In genomic region chr1:109989656-109990653, GRCh38 we compare ENCODE assay signal across 13 cellular contexts. TPM values are rescaled to one million over a fixed set of nuclear protein-coding genes. Genes with fewer than 3 reads are reported as not detected.
A peak's percentile ranks its signal among the peaks of the same experiment; 100 is the strongest.
DNase-seq lines count a peak whose midpoint lies in the region; ATAC-seq and TF ChIP-seq lines count a peak whose summit lies in the region.
"Had no signal": no experiment of that assay in that cellular context is flagged by ENCODE, and none has a peak within 500 bp of the region (broad histone marks: within the 10 kb centered on the region; RNA-seq: fewer than 3 reads in every experiment).

No MANE protein-coding gene starts in this region.

- TF ChIP-seq CTCF in HEK293 (tag by site-specific recombination; IDR thresholded peaks at IDR 0.05) (no peak), esophagus muscularis mucosa (IDR thresholded peaks at IDR 0.05) (no peak), GM13976 (IDR thresholded peaks at IDR 0.05; ENCODE audit: borderline replicate concordance, control extremely low read depth, extremely low read depth, insufficient read depth, missing control alignments) (no peak), Peyer's patch (IDR thresholded peaks at IDR 0.05) (no peak)

- no peak for ATAC-seq in GM19324 (IDR thresholded peaks at IDR 0.05; ENCODE audit: low FRiP score, unreplicated experiment)

- POLR2A ChIA-PET in HEK293 (lab: Yijun Ruan, JAX): no interaction called here

- H3K36me3 ChIP-seq in HEK293 (ENCODE audit: control insufficient read depth in 2 of 2, insufficient read depth in 1 of 2, low read length in 2 of 2) (peaks cover 0 to 27% of the 10 kb centered on the region in 2 experiments; a peak in 1 of 3 replicates), esophagus muscularis mucosa (no peaks in the 10 kb centered on the region), Peyer's patch (peaks cover 0 to 7% (median 0%) of the 10 kb centered on the region in 3 donors)

- no peaks in the 10 kb centered on the region for H3K27me3 ChIP-seq in esophagus muscularis mucosa
- no peaks in the 10 kb centered on the region for H3K27me3 ChIP-seq in Peyer's patch

- no peak overlapping the region for H3K27ac ChIP-seq in HEK293 (ENCODE audit: extremely low read depth, low read depth, low read length)
- peak overlapping the region in 3 of 4 donors; percentile 5 to 48 (median 7) for H3K27ac ChIP-seq in esophagus muscularis mucosa (replicated peaks in 1 of 4)
- no peak overlapping the region for H3K27ac ChIP-seq in Peyer's patch

- no peak for TF ChIP-seq EP300 in esophagus muscularis mucosa (IDR thresholded peaks at IDR 0.05)

- H3K4me1 ChIP-seq in HEK293 (ENCODE audit: control insufficient read depth, insufficient read depth, low read length): 0 out of 2 replicates have a peak, but pooled peaks cover 3% of the 10 kb centered on the region
- H3K4me1 ChIP-seq in esophagus muscularis mucosa: peaks cover 68 to 95% (median 91%) of the 10 kb centered on the region in 4 donors
- peaks cover 0 to 69% (median 9%) of the 10 kb centered on the region in 4 donors for H3K4me1 ChIP-seq in Peyer's patch

- H3K9me3 ChIP-seq in HEK293 (ENCODE audit: control insufficient read depth, insufficient read depth, low read depth, low read length): no peaks in the 10 kb centered on the region
- H3K9me3 ChIP-seq in esophagus muscularis mucosa: no peaks in the 10 kb centered on the region
- H3K9me3 ChIP-seq in Peyer's patch: no peaks in the 10 kb centered on the region

- no peak for TF ChIP-seq POLR2A in esophagus muscularis mucosa (IDR thresholded peaks at IDR 0.05; ENCODE audit: low read depth)
- no peak for TF ChIP-seq POLR2A in Peyer's patch (IDR thresholded peaks at IDR 0.05)

- CTCF ChIA-PET in HEK293 (lab: Yijun Ruan, JAX): interaction anchor here (0.7 to 1.0 kb wide), 3 partner anchors 213 to 444 kb away, joined by 3 to 4 read pairs (median 4); no protein-coding TSS in a partner anchor

- in situ Hi-C loops in GM13976 (cut with MboI; ENCODE audit: low sequenced_read_pairs, unreplicated experiment): loop anchor here (5.0 to 10.0 kb wide), 2 partner anchors 213 to 445 kb away; partner anchors contain the start of gene GNAI3

- H3K4me3 ChIP-seq in HEK293 (ENCODE audit: low read depth, low read length) (no peak overlapping the region), esophagus muscularis mucosa (no peak overlapping the region), Peyer's patch (no peak overlapping the region)

- DNase-seq in OCI-M1 (lab: John Stamatoyannopoulos, UW) (peak; percentile 70), esophagus muscularis mucosa (ENCODE audit: extremely low spot score) (no peak), pons (ENCODE audit: low spot score) (peak; percentile 65), GM13976 (ENCODE audit: low spot score) (no peak), Peyer's patch (no peak)
- DNase-seq in activated effector memory CD4-positive, alpha-beta T cell treated with Interleukin-2 at 50 U/mL for 16 hours: no peak
- DNase-seq: activated CD4-positive, alpha-beta T cell treated with anti-CD3 and anti-CD28 coated beads, Interleukin-2, amount 50 U/mL, for 48 hours; activated naive CD4-positive, alpha-beta T cell; NCI-H1436; NCI-H774; stimulated activated naive CD4-positive, alpha-beta T cell treated with Interleukin-2 at 50 U/mL for 16 hours had no signal

- intact Hi-C loops in esophagus muscularis mucosa (cut with DNase I): loop anchor here (10.0 kb wide), 1 partner anchor 445 kb away; the partner anchor contains the start of gene GNAI3

- WGBS in esophagus muscularis mucosa: 79% methylated on average over 9 of the region's 9 CpGs

TF ChIP-seq in HEK293, 187 proteins besides CTCF, POLR2A, EP300 and RAD21 (continues in another document):
- TF ChIP-seq ZBTB10 (tag by site-specific recombination; IDR thresholded peaks at IDR 0.05): no peak
- TF ChIP-seq ZNF174 (tag by site-specific recombination; IDR thresholded peaks at IDR 0.05): no peak
- no peak for TF ChIP-seq ZFP41 (tag by site-specific recombination; IDR thresholded peaks at IDR 0.05; ENCODE audit: borderline replicate concordance)
- TF ChIP-seq WT1 (tag by site-specific recombination; IDR thresholded peaks at IDR 0.05): no peak
- no peak for TF ChIP-seq ZNF37A (tag by site-specific recombination; IDR thresholded peaks at IDR 0.05)
- no peak for TF ChIP-seq TCF7L2 (IDR thresholded peaks at IDR 0.05; ENCODE audit: borderline replicate concordance, low read depth, low read length)
- no peak for TF ChIP-seq ZNF398 (tag by site-specific recombination; IDR thresholded peaks at IDR 0.05)
- no peak for TF ChIP-seq GLIS1 (tag by site-specific recombination; IDR thresholded peaks at IDR 0.05)
- TF ChIP-seq SCRT2 (tag by site-specific recombination; IDR thresholded peaks at IDR 0.05): peak; percentile 94
- no peak for TF ChIP-seq MYNN (tag by site-specific recombination; IDR thresholded peaks at IDR 0.05; ENCODE audit: borderline replicate concordance)
- TF ChIP-seq ZNF544 (tag by site-specific recombination; IDR thresholded peaks at IDR 0.05): no peak
- no peak for TF ChIP-seq ZNF626 (tag by site-specific recombination; IDR thresholded peaks at IDR 0.05)
- no peak for TF ChIP-seq ZNF175 (tag by site-specific recombination; IDR thresholded peaks at IDR 0.05)
- TF ChIP-seq ZNF580 (tag by site-specific recombination; IDR thresholded peaks at IDR 0.05): no peak
- no peak for TF ChIP-seq ZNF138 (tag by site-specific recombination; IDR thresholded peaks at IDR 0.05; ENCODE audit: borderline replicate concordance)
- TF ChIP-seq BCL11A (tag by site-specific recombination; IDR thresholded peaks at IDR 0.05; ENCODE audit: low read depth): no peak
- TF ChIP-seq ZNF658 (tag by site-specific recombination; IDR thresholded peaks at IDR 0.05): no peak
- no peak for TF ChIP-seq OSR2 (tag by site-specific recombination; IDR thresholded peaks at IDR 0.05)
- TF ChIP-seq ZNF140 (tag by site-specific recombination; IDR thresholded peaks at IDR 0.05): no peak
- no peak for TF ChIP-seq ZNF664 (tag by site-specific recombination; IDR thresholded peaks at IDR 0.05)
- 0 out of 2 replicates have a peak, but pooled peaks have one; percentile 11 for TF ChIP-seq PRDM6 (tag by site-specific recombination; IDR thresholded peaks at IDR 0.05)
- no peak for TF ChIP-seq GLIS2 (tag by site-specific recombination; IDR thresholded peaks at IDR 0.05)
- TF ChIP-seq SCRT1 (tag by site-specific recombination; IDR thresholded peaks at IDR 0.05; ENCODE audit: borderline replicate concordance): peak; percentile 80

RNA-seq across cellular contexts. Expression of gene AHCYL1, which starts 5.4 kb away (rescaled TPM):
- total RNA-seq in esophagus muscularis mucosa (100 to 1,000 TPM in 1 of 4 donors, 10 to 100 TPM in 3; 72.1 to 111 (median 91.0) TPM), Peyer's patch (10 to 100 TPM; 51.2 to 96.4 (median 80.9) TPM)

RNA-seq across cellular contexts. Expression of gene STRIP1, which starts 44.5 kb away (rescaled TPM):
- 10 to 100 TPM; 26.2 to 43.5 (median 35.3) TPM for total RNA-seq in esophagus muscularis mucosa
- total RNA-seq in Peyer's patch: 100 to 1,000 TPM in 2 of 4 donors, 10 to 100 TPM in 2; 25.6 to 117 (median 95.1) TPM

Comparison
In these comparisons a context has a peak if more than half of its experiments do, and no peak if none do; other contexts are left out.
1. H3K27ac ChIP-seq: peak in esophagus muscularis mucosa (3 of 4); none in HEK293 (single experiment) and Peyer's patch (0 of 4).
2. DNase-seq: peak in OCI-M1 (single experiment) and pons (single experiment); none in esophagus muscularis mucosa (single experiment), GM13976 (single experiment), Peyer's patch (0 of 3) and activated effector memory CD4-positive, alpha-beta T cell treated with Interleukin-2 at 50 U/mL for 16 hours (single experiment).